Comparison of ENCODE assay signal across 8 cellular contexts in genomic region chr11:15770798-15771414, GRCh38.
DNase-seq lines count a peak whose midpoint lies in the region; ATAC-seq and TF ChIP-seq lines count a peak whose summit lies in the region.

No MANE protein-coding gene starts in this region.

- TF ChIP-seq POLR2A in right lobe of liver (IDR thresholded peaks at IDR 0.05) = no peak

- 80% methylated on average over 1 of the region's 1 CpG for WGBS in right lobe of liver (ENCODE audit: insufficient coverage, low coverage, low lambda C conversion rate, missing lambda C conversion rate)

- no peaks in the 10 kb centered on the region for H3K9me3 ChIP-seq in right lobe of liver

- ATAC-seq in right lobe of liver (peak; percentile 62 to 76 (median 68)), GM18519 (IDR thresholded peaks at IDR 0.05; ENCODE audit: low FRiP score, unreplicated experiment) (no peak)

- H3K4me1 ChIP-seq in right lobe of liver = no peaks in the 10 kb centered on the region

- H3K27ac ChIP-seq in brain microvascular endothelial cell (no peak overlapping the region), right lobe of liver (no peak overlapping the region)

- DNase-seq in AG08395 (ENCODE audit: low spot score) = peak; percentile 35
- peak; percentile 21 for DNase-seq in M059J (ENCODE audit: low read depth)
- DNase-seq in brain microvascular endothelial cell = peak; percentile 43
- peak in 2 of 3 donors; percentile 25 to 54 for DNase-seq in right lobe of liver
- DNase-seq in G401 (ENCODE audit: low spot score) = no peak
- no peak for DNase-seq in cerebellar nuclear complex (lab: John Stamatoyannopoulos, UW)

- H3K4me3 ChIP-seq in brain microvascular endothelial cell (ENCODE audit: low read depth, low read length) (no peak overlapping the region), right lobe of liver (no peak overlapping the region)

- in situ Hi-C loops in brain microvascular endothelial cell (cut with HindIII; ENCODE audit: low pct_ligation_motif_present, low sequenced_read_pairs) = no loop called here
- in situ Hi-C loops in G401 (cut with HindIII; ENCODE audit: low sequenced_read_pairs) = no loop called here

- H3K36me3 ChIP-seq in brain microvascular endothelial cell (replicated peaks) (no peaks in the 10 kb centered on the region), right lobe of liver (no peaks in the 10 kb centered on the region)

- H3K27me3 ChIP-seq in brain microvascular endothelial cell (replicated peaks) = no peaks in the 10 kb centered on the region
- H3K27me3 ChIP-seq in right lobe of liver = no peaks in the 10 kb centered on the region

- intact Hi-C loops in right lobe of liver (cut with DNase I) = no loop called here

- TF ChIP-seq CTCF in GM12874 (IDR thresholded peaks at IDR 0.05; ENCODE audit: insufficient read depth, low read depth, low read length) (peak; percentile 71), brain microvascular endothelial cell (IDR thresholded peaks at IDR 0.05; ENCODE audit: low read depth, low read length, missing control alignments) (peak; percentile 89), right lobe of liver (IDR thresholded peaks at IDR 0.05) (peak; percentile 39 to 66 (median 55))

Comparison
In these comparisons a context has a peak if more than half of its experiments do, and no peak if none do; other contexts are left out.
1. DNase-seq: peak in AG08395 (single experiment), M059J (single experiment), brain microvascular endothelial cell (single experiment) and right lobe of liver (2 of 3); none in G401 (single experiment) and cerebellar nuclear complex (0 of 2).
2. Peak in every context shown above with its lines, with median percentiles within 50 percentile points of each other: CTCF ChIP-seq.